Comparison of ENCODE assay signal across 1 cellular context in the genomic region with DNA sequence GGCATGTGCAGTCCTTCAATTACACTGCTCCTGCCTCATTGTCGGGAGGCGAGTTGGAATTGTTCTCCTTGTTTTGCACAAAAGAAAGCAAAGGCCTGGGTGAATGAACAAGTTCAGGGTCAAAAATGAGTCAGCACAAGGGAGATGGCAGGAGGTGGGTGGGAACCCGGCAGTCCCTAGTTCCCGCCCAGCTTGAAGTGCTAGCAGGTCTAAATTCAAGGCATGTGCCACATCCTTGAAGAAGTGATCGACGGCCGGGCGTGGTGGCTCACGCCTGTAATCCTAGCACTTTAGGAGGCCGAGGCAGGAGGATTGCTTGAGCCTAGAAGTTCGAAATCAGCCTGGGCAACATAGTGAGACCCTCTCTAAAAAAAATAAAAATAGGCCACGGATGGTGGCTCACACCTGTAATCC.
TF ChIP-seq lines count a peak whose summit lies in the region.

No MANE protein-coding gene starts in this region.

TF ChIP-seq in HepG2, 621 proteins besides CTCF, POLR2A, EP300 and RAD21 (continued from another document and continues in another):
- TF ChIP-seq ZBTB44 (CRISPR knock-in tag; IDR thresholded peaks at IDR 0.05) (no peak), ZNF616 (CRISPR knock-in tag; IDR thresholded peaks at IDR 0.05; ENCODE audit: low read depth) (no peak), IRF9 (CRISPR knock-in tag; IDR thresholded peaks at IDR 0.05; ENCODE audit: borderline replicate concordance) (no peak), ZNF280B (CRISPR knock-in tag; IDR thresholded peaks at IDR 0.05; ENCODE audit: borderline replicate concordance) (no peak), ATAD3A (CRISPR knock-in tag; IDR thresholded peaks at IDR 0.05) (no peak), SIN3A (IDR thresholded peaks at IDR 0.05; ENCODE audit: borderline replicate concordance, low read depth, low read length) (no peak), BCL3 (CRISPR knock-in tag; IDR thresholded peaks at IDR 0.05) (peak; percentile 59; the same call in 1 of the 2 replicates), ERF (CRISPR knock-in tag; IDR thresholded peaks at IDR 0.05) (peak; percentile 50; the same call in 1 of the 2 replicates), ZNF431 (CRISPR knock-in tag; IDR thresholded peaks at IDR 0.05; ENCODE audit: borderline replicate concordance, low read depth) (no peak), ZSCAN31 (CRISPR knock-in tag; IDR thresholded peaks at IDR 0.05; ENCODE audit: low read depth) (no peak), NRL (CRISPR knock-in tag; IDR thresholded peaks at IDR 0.05; ENCODE audit: borderline replicate concordance) (no peak), BCLAF1 (IDR thresholded peaks at IDR 0.05) (no peak), NCOA2 (CRISPR knock-in tag; IDR thresholded peaks at IDR 0.05) (peak; percentile 53; the same call in 1 of the 2 replicates), ZNF570 (CRISPR knock-in tag; IDR thresholded peaks at IDR 0.05; ENCODE audit: borderline replicate concordance) (no peak), ARID4A (CRISPR knock-in tag; IDR thresholded peaks at IDR 0.05; ENCODE audit: borderline replicate concordance) (peak; percentile 36; the same call in 1 of the 2 replicates), ZSCAN21 (CRISPR knock-in tag; IDR thresholded peaks at IDR 0.05; ENCODE audit: borderline replicate concordance) (no peak), ZNF678 (CRISPR knock-in tag; IDR thresholded peaks at IDR 0.05) (no peak), KLF16 (CRISPR knock-in tag; IDR thresholded peaks at IDR 0.05) (no peak), ZSCAN29 (CRISPR knock-in tag; conservative IDR thresholded peaks at IDR 0.05) (no peak), SNAI1 (CRISPR knock-in tag; IDR thresholded peaks at IDR 0.05; ENCODE audit: borderline replicate concordance) (no peak), RBFOX2 (IDR thresholded peaks at IDR 0.05; ENCODE audit: low read depth, low read length) (no peak), ZNF207 (IDR thresholded peaks at IDR 0.05; ENCODE audit: borderline replicate concordance) (no peak), PHF21A (CRISPR knock-in tag; IDR thresholded peaks at IDR 0.05) (no peak), ZNF605 (CRISPR knock-in tag; IDR thresholded peaks at IDR 0.05) (peak; percentile 70; the same call in 1 of the 2 replicates), KDM2A (CRISPR knock-in tag; IDR thresholded peaks at IDR 0.05; ENCODE audit: borderline replicate concordance, low read depth) (peak; percentile 58; the same call in 1 of the 2 replicates), ETV6 (CRISPR knock-in tag; conservative IDR thresholded peaks at IDR 0.05) (no peak), TFAP4 (IDR thresholded peaks at IDR 0.05; ENCODE audit: borderline replicate concordance, low read depth) (peak; percentile 36; the same call in 1 of the 2 replicates), ZNF614 (CRISPR knock-in tag; IDR thresholded peaks at IDR 0.05; ENCODE audit: borderline replicate concordance) (0 out of 2 replicates have a peak, but pooled peaks have one; percentile 65), YEATS2 (CRISPR knock-in tag; IDR thresholded peaks at IDR 0.05; ENCODE audit: borderline replicate concordance) (peak; percentile 27; the same call in 1 of the 2 replicates), E2F1 (CRISPR knock-in tag; IDR thresholded peaks at IDR 0.05) (0 out of 2 replicates have a peak, but pooled peaks have one; percentile 34), MLLT10 (CRISPR knock-in tag; IDR thresholded peaks at IDR 0.05) (no peak)
- TF ChIP-seq, protein P1, sequence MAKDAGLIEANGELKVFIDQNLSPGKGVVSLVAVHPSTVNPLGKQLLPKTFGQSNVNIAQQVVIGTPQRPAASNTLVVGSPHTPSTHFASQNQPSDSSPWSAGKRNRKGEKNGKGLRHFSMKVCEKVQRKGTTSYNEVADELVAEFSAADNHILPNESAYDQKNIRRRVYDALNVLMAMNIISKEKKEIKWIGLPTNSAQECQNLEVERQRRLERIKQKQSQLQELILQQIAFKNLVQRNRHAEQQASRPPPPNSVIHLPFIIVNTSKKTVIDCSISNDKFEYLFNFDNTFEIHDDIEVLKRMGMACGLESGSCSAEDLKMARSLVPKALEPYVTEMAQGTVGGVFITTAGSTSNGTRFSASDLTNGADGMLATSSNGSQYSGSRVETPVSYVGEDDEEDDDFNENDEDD (CRISPR knock-in tag; IDR thresholded peaks at IDR 0.05; ENCODE audit: borderline replicate concordance), result peak; percentile 87; the same call in 1 of the 2 replicates
- TF ChIP-seq, protein P2, sequence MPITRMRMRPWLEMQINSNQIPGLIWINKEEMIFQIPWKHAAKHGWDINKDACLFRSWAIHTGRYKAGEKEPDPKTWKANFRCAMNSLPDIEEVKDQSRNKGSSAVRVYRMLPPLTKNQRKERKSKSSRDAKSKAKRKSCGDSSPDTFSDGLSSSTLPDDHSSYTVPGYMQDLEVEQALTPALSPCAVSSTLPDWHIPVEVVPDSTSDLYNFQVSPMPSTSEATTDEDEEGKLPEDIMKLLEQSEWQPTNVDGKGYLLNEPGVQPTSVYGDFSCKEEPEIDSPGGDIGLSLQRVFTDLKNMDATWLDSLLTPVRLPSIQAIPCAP (CRISPR knock-in tag; IDR thresholded peaks at IDR 0.05; ENCODE audit: low read depth), result no peak
- TF ChIP-seq, protein P3, sequence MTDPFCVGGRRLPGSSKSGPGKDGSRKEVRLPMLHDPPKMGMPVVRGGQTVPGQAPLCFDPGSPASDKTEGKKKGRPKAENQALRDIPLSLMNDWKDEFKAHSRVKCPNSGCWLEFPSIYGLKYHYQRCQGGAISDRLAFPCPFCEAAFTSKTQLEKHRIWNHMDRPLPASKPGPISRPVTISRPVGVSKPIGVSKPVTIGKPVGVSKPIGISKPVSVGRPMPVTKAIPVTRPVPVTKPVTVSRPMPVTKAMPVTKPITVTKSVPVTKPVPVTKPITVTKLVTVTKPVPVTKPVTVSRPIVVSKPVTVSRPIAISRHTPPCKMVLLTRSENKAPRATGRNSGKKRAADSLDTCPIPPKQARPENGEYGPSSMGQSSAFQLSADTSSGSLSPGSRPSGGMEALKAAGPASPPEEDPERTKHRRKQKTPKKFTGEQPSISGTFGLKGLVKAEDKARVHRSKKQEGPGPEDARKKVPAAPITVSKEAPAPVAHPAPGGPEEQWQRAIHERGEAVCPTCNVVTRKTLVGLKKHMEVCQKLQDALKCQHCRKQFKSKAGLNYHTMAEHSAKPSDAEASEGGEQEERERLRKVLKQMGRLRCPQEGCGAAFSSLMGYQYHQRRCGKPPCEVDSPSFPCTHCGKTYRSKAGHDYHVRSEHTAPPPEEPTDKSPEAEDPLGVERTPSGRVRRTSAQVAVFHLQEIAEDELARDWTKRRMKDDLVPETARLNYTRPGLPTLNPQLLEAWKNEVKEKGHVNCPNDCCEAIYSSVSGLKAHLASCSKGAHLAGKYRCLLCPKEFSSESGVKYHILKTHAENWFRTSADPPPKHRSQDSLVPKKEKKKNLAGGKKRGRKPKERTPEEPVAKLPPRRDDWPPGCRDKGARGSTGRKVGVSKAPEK (CRISPR knock-in tag; IDR thresholded peaks at IDR 0.05; ENCODE audit: borderline replicate concordance), result no peak
